Comparison of ENCODE assay signal across 9 cellular contexts in the genomic region with DNA sequence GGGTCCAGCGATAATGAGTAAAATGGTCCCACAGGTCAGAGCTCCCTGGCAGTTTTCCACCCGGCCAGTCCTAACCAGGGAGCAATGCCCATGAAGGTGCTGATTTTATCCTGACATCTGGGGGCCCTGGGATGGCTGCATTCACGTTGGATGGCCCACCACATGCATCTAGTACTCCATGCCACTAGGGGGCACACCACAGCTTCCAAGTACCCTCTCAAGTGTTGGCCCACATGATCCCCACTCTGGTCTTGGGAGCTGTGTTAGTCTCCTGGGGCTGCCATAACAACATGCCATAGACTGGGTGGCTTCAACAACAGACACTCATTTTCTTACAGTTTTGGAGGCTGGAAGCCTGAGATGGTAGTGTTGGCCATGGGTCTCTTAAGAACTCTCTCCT.
DNase-seq lines count a peak whose midpoint lies in the region; ATAC-seq, FAIRE-seq and TF ChIP-seq lines count a peak whose summit lies in the region.
"Had no signal": no experiment of that assay in that cellular context is flagged by ENCODE, and none has a peak within 500 bp of the region (broad histone marks: within the 10 kb centered on the region; RNA-seq: fewer than 3 reads in every experiment).

No MANE protein-coding gene starts in this region.

- no peak for FAIRE-seq in endothelial cell of umbilical vein (lab: Jason Lieb, UNC)

- TF ChIP-seq EP300 in upper lobe of left lung (IDR thresholded peaks at IDR 0.05) = no peak

- TF ChIP-seq POLR2A in endothelial cell of umbilical vein (IDR thresholded peaks at IDR 0.05; ENCODE audit: low read depth, low read length) (no peak), upper lobe of left lung (IDR thresholded peaks at IDR 0.05) (no peak), lower leg skin (IDR thresholded peaks at IDR 0.05) (no peak)

- dilution Hi-C loops in endothelial cell of umbilical vein (cut with MboI; ENCODE audit: extremely low pct_ligation_motif_present, low sequenced_read_pairs) = no loop called here

- CTCF ChIA-PET in endothelial cell of umbilical vein (lab: Charles Lee) = interaction anchor here (0.8 to 3.5 kb wide), 3 partner anchors 11 to 776 kb away, joined by 3 to 21 read pairs (median 3); no protein-coding TSS in a partner anchor

- H3K4me1 ChIP-seq in endothelial cell of umbilical vein (ENCODE audit: control insufficient read depth, extremely low read depth, insufficient read depth, low read length) (peaks cover 2% of the 10 kb centered on the region), upper lobe of left lung (peaks cover 26 to 42% (median 29%) of the 10 kb centered on the region in 4 donors)

- no peaks in the 10 kb centered on the region for H3K79me2 ChIP-seq in endothelial cell of umbilical vein (ENCODE audit: control insufficient read depth, insufficient read depth, low read length)

- POLR2A ChIA-PET in endothelial cell of umbilical vein (lab: Charles Lee) = no interaction called here

- H3K4me3 ChIP-seq in endothelial cell of umbilical vein (replicated peaks in 1 of 3; ENCODE audit: insufficient read depth in 1 of 3, low read depth in 1 of 3, low read length in 3 of 3) (no peak overlapping the region), upper lobe of left lung (no peak overlapping the region), lower leg skin (ENCODE audit: low read depth, poor library complexity, severe bottlenecking) (no peak overlapping the region)

- BruUV-seq in endothelial cell of umbilical vein (replicated peaks; lab: Mats Ljungman, UMichigan) = no TSS peak

- no peak overlapping the region for H3K4me2 ChIP-seq in endothelial cell of umbilical vein (ENCODE audit: insufficient read depth, low read length)

- H3K9me3 ChIP-seq in endothelial cell of umbilical vein (replicated peaks; ENCODE audit: control insufficient read depth, insufficient read depth, low read length) = no peaks in the 10 kb centered on the region
- no peaks in the 10 kb centered on the region for H3K9me3 ChIP-seq in upper lobe of left lung

- intact Hi-C loops in endothelial cell of umbilical vein (cut with micrococcal nuclease) (loop anchor here (5.0 kb wide), 1 partner anchor 372 kb away; no protein-coding TSS in a partner anchor), lower leg skin (cut with DNase I; ENCODE audit: low total_unique reads) (loop anchor here (5.0 to 10.0 kb wide), 3 partner anchors 227 to 777 kb away; a partner anchor contains a TSS)

- no peak overlapping the region for H2AFZ ChIP-seq in endothelial cell of umbilical vein (ENCODE audit: low read depth, low read length)

- WGBS in upper lobe of left lung, 2 donors = 76 to 86% methylated on average over 2 to 3 of the region's 3 CpGs
- WGBS in lower leg skin, 2 donors = 84 to 100% methylated on average over 2 to 3 of the region's 3 CpGs

- H3K9me1 ChIP-seq in endothelial cell of umbilical vein (replicated peaks; ENCODE audit: control insufficient read depth, extremely low read depth, insufficient read depth, low read length) = no peaks in the 10 kb centered on the region

- peak; percentile 13 for DNase-seq in stimulated activated CD4-positive, alpha-beta T cell treated with anti-CD3 and anti-CD28 coated beads, Interleukin-12 subunit alpha, Interleukin-12 subunit beta, amount 100 ng/mL, for 4 hours
- DNase-seq in stimulated activated CD4-positive, alpha-beta T cell treated with anti-CD3 and anti-CD28 coated beads, Interleukin-4, amount 100 ng/mL, for 4 hours = no peak
- DNase-seq in RPMI7951 (ENCODE audit: low read depth) = peak; percentile 24
- no peak for DNase-seq in endothelial cell of umbilical vein (ENCODE audit: low read depth, low spot score)
- no peak for DNase-seq in upper lobe of left lung
- DNase-seq in lower leg skin (ENCODE audit: low spot score in 2 of 2) = no peak
- DNase-seq in NOMO-1 treated with DMSO at 0.1 percent for 48 hours (lab: John Stamatoyannopoulos, UW; ENCODE audit: unreplicated experiment) = no peak
- DNase-seq: immature natural killer cell had no signal

- no peaks in the 10 kb centered on the region for H3K36me3 ChIP-seq in endothelial cell of umbilical vein (ENCODE audit: control insufficient read depth in 2 of 2, extremely low read depth in 1 of 2, insufficient read depth in 2 of 2, low read length in 2 of 2)
- H3K36me3 ChIP-seq in upper lobe of left lung = no peaks in the 10 kb centered on the region

- H3K27me3 ChIP-seq in endothelial cell of umbilical vein (ENCODE audit: control insufficient read depth in 2 of 2, insufficient read depth in 2 of 2, low read length in 2 of 2) (no peaks in the 10 kb centered on the region), upper lobe of left lung (no peaks in the 10 kb centered on the region)

- ATAC-seq in upper lobe of left lung (ENCODE audit: low FRiP score in 2 of 2) (no peak), GM18858 (IDR thresholded peaks at IDR 0.05; ENCODE audit: unreplicated experiment) (no peak)

- no peak overlapping the region for H3K9ac ChIP-seq in endothelial cell of umbilical vein (replicated peaks; ENCODE audit: extremely low read depth, insufficient read depth, low read length)

- peak; percentile 20 to 25 for TF ChIP-seq CTCF in endothelial cell of umbilical vein (IDR thresholded peaks at IDR 0.05; ENCODE audit: extremely low read depth in 1 of 2, insufficient read depth in 1 of 2, low read depth in 1 of 2, low read length in 2 of 2)
- TF ChIP-seq CTCF in upper lobe of left lung (IDR thresholded peaks at IDR 0.05) = peak in 4 of 6 experiments; percentile 7 to 33 (median 15)
- no peak for TF ChIP-seq CTCF in lower leg skin (IDR thresholded peaks at IDR 0.05)

- no peaks in the 10 kb centered on the region for H4K20me1 ChIP-seq in endothelial cell of umbilical vein (replicated peaks; ENCODE audit: control insufficient read depth, extremely low read depth, insufficient read depth, low read length)

- H3K27ac ChIP-seq in endothelial cell of umbilical vein (ENCODE audit: insufficient read depth, low read depth, low read length) (no peak overlapping the region), upper lobe of left lung (no peak overlapping the region)

TF ChIP-seq in endothelial cell of umbilical vein, 7 proteins besides CTCF, POLR2A, EP300 and RAD21:
- TF ChIP-seq POLR2AphosphoS5 (IDR thresholded peaks at IDR 0.05; ENCODE audit: insufficient read depth, low read depth, low read length) (no peak), JUN (IDR thresholded peaks at IDR 0.05; ENCODE audit: borderline replicate concordance, insufficient read depth, insufficient read length, low read depth) (no peak), EZH2 (IDR thresholded peaks at IDR 0.05; ENCODE audit: borderline replicate concordance, low read depth, low read length, severe bottlenecking) (no peak), FOS (IDR thresholded peaks at IDR 0.05; ENCODE audit: borderline replicate concordance, insufficient read depth, low read length) (no peak), GATA2 (IDR thresholded peaks at IDR 0.05; ENCODE audit: insufficient read depth, insufficient read length, low read depth, low read length) (no peak), MYC (IDR thresholded peaks at IDR 0.05; ENCODE audit: low read depth, low read length) (no peak)
- TF ChIP-seq, protein P1, sequence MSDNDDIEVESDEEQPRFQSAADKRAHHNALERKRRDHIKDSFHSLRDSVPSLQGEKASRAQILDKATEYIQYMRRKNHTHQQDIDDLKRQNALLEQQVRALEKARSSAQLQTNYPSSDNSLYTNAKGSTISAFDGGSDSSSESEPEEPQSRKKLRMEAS (IDR thresholded peaks at IDR 0.05; ENCODE audit: insufficient read depth, insufficient read length) = no peak

Comparison
In these comparisons a context has a peak if more than half of its experiments do, and no peak if none do; other contexts are left out.
1. DNase-seq: peak in stimulated activated CD4-positive, alpha-beta T cell treated with anti-CD3 and anti-CD28 coated beads, Interleukin-12 subunit alpha, Interleukin-12 subunit beta, amount 100 ng/mL, for 4 hours (single experiment) and RPMI7951 (single experiment); none in stimulated activated CD4-positive, alpha-beta T cell treated with anti-CD3 and anti-CD28 coated beads, Interleukin-4, amount 100 ng/mL, for 4 hours (0 of 2), endothelial cell of umbilical vein (single experiment), upper lobe of left lung (0 of 2), lower leg skin (0 of 2) and NOMO-1 treated with DMSO at 0.1 percent for 48 hours (single experiment).
2. CTCF ChIP-seq: peak in endothelial cell of umbilical vein (2 of 2) and upper lobe of left lung (4 of 6); none in lower leg skin (0 of 3).